In the genomic region with DNA sequence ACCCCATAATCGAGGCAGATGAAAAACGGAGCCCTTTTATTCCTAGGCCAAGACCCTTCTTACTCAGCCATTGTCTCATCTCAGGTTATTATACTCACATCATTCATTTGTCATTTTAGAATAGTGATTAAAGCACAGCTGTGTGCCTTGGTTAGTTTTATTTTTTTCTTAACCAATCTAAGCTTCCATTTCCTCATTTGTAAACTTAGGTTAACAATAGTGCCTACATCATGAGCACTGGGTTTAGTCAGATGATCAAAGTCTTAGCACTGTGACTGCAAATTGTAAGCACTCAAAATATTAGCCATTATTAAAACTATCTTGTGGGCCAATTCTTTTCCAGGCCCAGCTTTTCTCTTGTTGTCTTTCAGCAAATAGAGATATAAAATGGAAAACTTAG, we compare ENCODE assay signal across 16 cellular contexts. TPM values are rescaled to one million over a fixed set of nuclear protein-coding genes. Genes with fewer than 3 reads are reported as not detected.
DNase-seq lines count a peak whose midpoint lies in the region; ATAC-seq and TF ChIP-seq lines count a peak whose summit lies in the region.
"Had no signal": no experiment of that assay in that cellular context is flagged by ENCODE, and none has a peak within 500 bp of the region (broad histone marks: within the 10 kb centered on the region; RNA-seq: fewer than 3 reads in every experiment).

No MANE protein-coding gene starts in this region.

- intact Hi-C loops in OCI-LY7 (cut with micrococcal nuclease; ENCODE audit: unreplicated experiment) (loop anchor here (5.0 kb wide), 2 partner anchors 137 to 613 kb away; a partner anchor contains a TSS), testis (cut with DNase I; ENCODE audit: low total_unique reads) (no loop called here)

- DNase-seq in OCI-LY7 (ENCODE audit: low spot score) (peak; percentile 28), hepatic stellate cell (ENCODE audit: low spot score) (no peak), testis (no peak), DMS114 treated with DMSO at 0.1 percent for 48 hours (lab: John Stamatoyannopoulos, UW; ENCODE audit: unreplicated experiment) (no peak), NCI-H2081 treated with DMSO at 0.1 percent for 48 hours (lab: John Stamatoyannopoulos, UW) (no peak)
- DNase-seq: activated CD8-positive, alpha-beta memory T cell treated with anti-CD3 and anti-CD28 coated beads, Interleukin-2, amount 10 ng/mL, durations not matched to agents 7 days and 5 days; anterior cingulate cortex; effector CD4-positive, alpha-beta T cell; NCI-H187 treated with DMSO at 0.1 percent for 48 hours; nucleus accumbens; Peyer's patch had no signal

- H3K4me1 ChIP-seq in OCI-LY7 (ENCODE audit: insufficient read depth, low read length, poor library complexity, severe bottlenecking) (peaks cover 47% of the 10 kb centered on the region), testis (peaks cover 6% of the 10 kb centered on the region)
- H3K4me1 ChIP-seq: Peyer's patch had no signal

- H3K36me3 ChIP-seq in OCI-LY7 (ENCODE audit: insufficient read depth, low read length) (no peaks in the 10 kb centered on the region), testis (ENCODE audit: low read depth, missing control alignments) (no peaks in the 10 kb centered on the region)
- H3K36me3 ChIP-seq: gastroesophageal sphincter, Peyer's patch had no signal

- H2AFZ ChIP-seq in OCI-LY7 (ENCODE audit: low read length): peak overlapping the region; percentile 96

- TF ChIP-seq CTCF in OCI-LY7 (conservative IDR thresholded peaks at IDR 0.05; ENCODE audit: low read length) (no peak), testis (IDR thresholded peaks at IDR 0.05) (no peak)

- H3K4me3 ChIP-seq in OCI-LY7 (ENCODE audit: low read depth, low read length, poor library complexity, severe bottlenecking) (peak overlapping the region; percentile 28), testis (no peak overlapping the region)
- H3K4me3 ChIP-seq: gastroesophageal sphincter, Peyer's patch had no signal

- ATAC-seq in GM18517 (IDR thresholded peaks at IDR 0.05; ENCODE audit: unreplicated experiment) (peak; percentile 42), GM21515 (IDR thresholded peaks at IDR 0.05; ENCODE audit: unreplicated experiment) (peak; percentile 63), HG03066 (IDR thresholded peaks at IDR 0.05; ENCODE audit: low read depth, unreplicated experiment) (peak; percentile 49)
- ATAC-seq: activated CD8-positive, alpha-beta memory T cell treated with anti-CD3 and anti-CD28 coated beads, Interleukin-2, amount 10 ng/mL, durations not matched to agents 7 days and 5 days; gastroesophageal sphincter had no signal

- H3K27ac ChIP-seq in OCI-LY7 (ENCODE audit: low read depth, low read length, poor library complexity, severe bottlenecking): peak overlapping the region; percentile 70
- H3K27ac ChIP-seq in testis: no peak overlapping the region
- H3K27ac ChIP-seq: C4-2B, gastroesophageal sphincter had no signal

- POLR2A ChIA-PET in OCI-LY7 (lab: Charles Lee): interaction anchor here (0.6 to 1.0 kb wide), 2 partner anchors 12 to 69 kb away, joined by 3 to 5 read pairs; no protein-coding TSS in a partner anchor

- H3K27me3 ChIP-seq in testis: no peaks in the 10 kb centered on the region
- H3K27me3 ChIP-seq: gastroesophageal sphincter, Peyer's patch had no signal

- H3K79me2 ChIP-seq in OCI-LY7 (ENCODE audit: insufficient read depth, low read depth, low read length): no peaks in the 10 kb centered on the region

- 87 to 94% methylated on average over 2 of the region's 2 CpGs for whole genome bisulfite sequencing in testis, 2 donors

- CTCF ChIA-PET in OCI-LY7 (lab: Charles Lee; ENCODE audit: unreplicated experiment): no interaction called here

- H4K20me1 ChIP-seq in OCI-LY7 (ENCODE audit: insufficient read depth, low read length): no peaks in the 10 kb centered on the region

- H3K9me3 ChIP-seq in OCI-LY7 (ENCODE audit: low read length) (no peaks in the 10 kb centered on the region), testis (no peaks in the 10 kb centered on the region)
- H3K9me3 ChIP-seq: gastroesophageal sphincter, Peyer's patch had no signal

- TF ChIP-seq POLR2A in testis (IDR thresholded peaks at IDR 0.05): no peak

- BruUV-seq in OCI-LY7 (replicated peaks; lab: Mats Ljungman, UMichigan): no TSS peak

- H3K9me2 ChIP-seq in OCI-LY7 (ENCODE audit: insufficient read depth, low read length): no peaks in the 10 kb centered on the region

- peak overlapping the region; percentile 57 for H3K4me2 ChIP-seq in OCI-LY7 (ENCODE audit: low read length)

RNA-seq across cellular contexts. Expression of a gene that starts 21.3 kb away (rescaled TPM):
- total RNA-seq in OCI-LY7 (2014; rRNA removed; shearing (Covaris generic)): 0.44 TPM in 1 of 2 replicates, not detected in the other
- total RNA-seq in OCI-LY7 (2022): 2.6 and 3.6 TPM in 2 replicates
- 10 to 100 TPM; 13.4 to 16.6 TPM for total RNA-seq in testis
- polyA plus RNA-seq in testis (ENCODE audit: insufficient read depth, low read depth, low replicate concordance): 45.0 TPM
